1 cellular context compared by ENCODE assay signal in genomic region chr19:20776083-20777076, GRCh38.
A peak's percentile ranks its signal among the peaks of the same experiment; 100 is the strongest.
TF ChIP-seq lines count a peak whose summit lies in the region.

Gene ZNF66 (plus strand): TSS chr19:20776304. CDS start chr19:20776448, 144 bp downstream.

TF ChIP-seq in K562, 482 proteins besides CTCF, POLR2A, EP300 and RAD21 (continued from another document):
- no peak for TF ChIP-seq CHD7 (IDR thresholded peaks at IDR 0.05; ENCODE audit: low read depth, low read length)
- no peak for TF ChIP-seq ZZZ3 (IDR thresholded peaks at IDR 0.05)
- TF ChIP-seq THRAP3 (IDR thresholded peaks at IDR 0.05; ENCODE audit: borderline replicate concordance) = no peak
- TF ChIP-seq TAF1 (IDR thresholded peaks at IDR 0.05; ENCODE audit: control insufficient read depth, extremely low read depth, insufficient read depth, low read length, severe bottlenecking) = peak; percentile 67
- peak; percentile 60 for TF ChIP-seq SUPT5H (IDR thresholded peaks at IDR 0.05)
- TF ChIP-seq ZNF12 (CRISPR knock-in tag; IDR thresholded peaks at IDR 0.05) = no peak
- TF ChIP-seq ZNF184 (CRISPR knock-in tag; IDR thresholded peaks at IDR 0.05) = no peak
- no peak for TF ChIP-seq TCF15 (CRISPR knock-in tag; IDR thresholded peaks at IDR 0.05)
- TF ChIP-seq ZFX (CRISPR knock-in tag; IDR thresholded peaks at IDR 0.05) = 0 out of 2 replicates have a peak, but pooled peaks have one; percentile 10
- TF ChIP-seq ELF2 (CRISPR knock-in tag; IDR thresholded peaks at IDR 0.05) = no peak
- peak; percentile 24 for TF ChIP-seq HNRNPLL (IDR thresholded peaks at IDR 0.05; ENCODE audit: low read depth, low read length, poor library complexity, severe bottlenecking)
- no peak for TF ChIP-seq ZNF253 (CRISPR knock-in tag; conservative IDR thresholded peaks at IDR 0.05)
- TF ChIP-seq EZH2 (IDR thresholded peaks at IDR 0.05; ENCODE audit: borderline replicate concordance, low read depth, low read length) = no peak
- TF ChIP-seq SFPQ (IDR thresholded peaks at IDR 0.05; ENCODE audit: low read depth, low read length) = no peak
- TF ChIP-seq XRCC4 (IDR thresholded peaks at IDR 0.05; ENCODE audit: extremely low read depth, insufficient read depth, insufficient read length) = no peak
- peak; percentile 98 for TF ChIP-seq PKNOX1 (IDR thresholded peaks at IDR 0.05)
- no peak for TF ChIP-seq ZNF699 (CRISPR knock-in tag; IDR thresholded peaks at IDR 0.05; ENCODE audit: insufficient replicate concordance)
- TF ChIP-seq KDM5B (IDR thresholded peaks at IDR 0.05; ENCODE audit: insufficient replicate concordance, low read depth, low read length) = peak; percentile 74
- no peak for TF ChIP-seq PHB2 (IDR thresholded peaks at IDR 0.05; ENCODE audit: low read depth)
- peak; percentile 72 for TF ChIP-seq ASH1L (IDR thresholded peaks at IDR 0.05; ENCODE audit: borderline replicate concordance, low read depth, partially characterized antibody)
- TF ChIP-seq MNT (conservative IDR thresholded peaks at IDR 0.05) = no peak
- peak; percentile 70 for TF ChIP-seq RBFOX2 (IDR thresholded peaks at IDR 0.05; ENCODE audit: low read depth, low read length)
- no peak for TF ChIP-seq CEBPG (CRISPR knock-in tag; IDR thresholded peaks at IDR 0.05)
- TF ChIP-seq CEBPG (tag; conservative IDR thresholded peaks at IDR 0.05 in 1 of 2, IDR thresholded peaks at IDR 0.05 in 1 of 2) = no peak
- no peak for TF ChIP-seq ZNF146 (CRISPR knock-in tag; IDR thresholded peaks at IDR 0.05; ENCODE audit: unreplicated experiment)
- TF ChIP-seq CHD2 (IDR thresholded peaks at IDR 0.05; ENCODE audit: low read depth, low read length) = peak; percentile 31; the same call in 1 of the 2 replicates
- no peak for TF ChIP-seq ZNF165 (CRISPR knock-in tag; IDR thresholded peaks at IDR 0.05; ENCODE audit: borderline replicate concordance)
- no peak for TF ChIP-seq CREBBP (IDR thresholded peaks at IDR 0.05; ENCODE audit: low read depth, low read length)
- TF ChIP-seq SRSF7 (optimal IDR thresholded peaks at IDR 0.05; ENCODE audit: low read depth, low read length) = no peak
- TF ChIP-seq CEBPZ (IDR thresholded peaks at IDR 0.05; ENCODE audit: borderline replicate concordance, low read depth, low read length) = no peak
- TF ChIP-seq CSDE1 (IDR thresholded peaks at IDR 0.05) = no peak
- no peak for TF ChIP-seq ZNF239 (CRISPR knock-in tag; IDR thresholded peaks at IDR 0.05)
- TF ChIP-seq POLR2G (IDR thresholded peaks at IDR 0.05; ENCODE audit: low read depth, low read length) = peak; percentile 64
- TF ChIP-seq GTF2F1 (IDR thresholded peaks at IDR 0.05; ENCODE audit: low read depth, low read length) = no peak
- TF ChIP-seq ZNF740 (CRISPR knock-in tag; IDR thresholded peaks at IDR 0.05) = no peak
- no peak for TF ChIP-seq ZNF740 (tag; IDR thresholded peaks at IDR 0.05)
- TF ChIP-seq MAZ (CRISPR knock-in tag; conservative IDR thresholded peaks at IDR 0.05 in 1 of 2, IDR thresholded peaks at IDR 0.05 in 1 of 2) = no peak
- no peak for TF ChIP-seq TOE1 (IDR thresholded peaks at IDR 0.05; ENCODE audit: borderline replicate concordance)
- TF ChIP-seq TOE1 (CRISPR knock-in tag; IDR thresholded peaks at IDR 0.05; ENCODE audit: borderline replicate concordance, low read depth) = no peak
- TF ChIP-seq CREB1 (IDR thresholded peaks at IDR 0.05) = no peak
- no peak for TF ChIP-seq CREB1 (CRISPR knock-in tag; IDR thresholded peaks at IDR 0.05)
- no peak for TF ChIP-seq ZBTB7A (IDR thresholded peaks at IDR 0.05; ENCODE audit: borderline replicate concordance, control insufficient read depth, low read depth, low read length)
- TF ChIP-seq FOXK1 (CRISPR knock-in tag; IDR thresholded peaks at IDR 0.05; ENCODE audit: borderline replicate concordance) = no peak
- TF ChIP-seq SAP30 (IDR thresholded peaks at IDR 0.05; ENCODE audit: borderline replicate concordance, insufficient read depth, low read depth, low read length, poor library complexity, severe bottlenecking) = peak; percentile 44
- no peak for TF ChIP-seq JUNB (CRISPR knock-in tag; conservative IDR thresholded peaks at IDR 0.05)
- no peak for TF ChIP-seq PHB (CRISPR knock-in tag; IDR thresholded peaks at IDR 0.05)
- no peak for TF ChIP-seq RBM39 (optimal IDR thresholded peaks at IDR 0.05; ENCODE audit: low read depth, low read length)
TF ChIP-seq in K562: peak in this region for 25.
